ENCODE assay signal across 12 cellular contexts in the genomic region with DNA sequence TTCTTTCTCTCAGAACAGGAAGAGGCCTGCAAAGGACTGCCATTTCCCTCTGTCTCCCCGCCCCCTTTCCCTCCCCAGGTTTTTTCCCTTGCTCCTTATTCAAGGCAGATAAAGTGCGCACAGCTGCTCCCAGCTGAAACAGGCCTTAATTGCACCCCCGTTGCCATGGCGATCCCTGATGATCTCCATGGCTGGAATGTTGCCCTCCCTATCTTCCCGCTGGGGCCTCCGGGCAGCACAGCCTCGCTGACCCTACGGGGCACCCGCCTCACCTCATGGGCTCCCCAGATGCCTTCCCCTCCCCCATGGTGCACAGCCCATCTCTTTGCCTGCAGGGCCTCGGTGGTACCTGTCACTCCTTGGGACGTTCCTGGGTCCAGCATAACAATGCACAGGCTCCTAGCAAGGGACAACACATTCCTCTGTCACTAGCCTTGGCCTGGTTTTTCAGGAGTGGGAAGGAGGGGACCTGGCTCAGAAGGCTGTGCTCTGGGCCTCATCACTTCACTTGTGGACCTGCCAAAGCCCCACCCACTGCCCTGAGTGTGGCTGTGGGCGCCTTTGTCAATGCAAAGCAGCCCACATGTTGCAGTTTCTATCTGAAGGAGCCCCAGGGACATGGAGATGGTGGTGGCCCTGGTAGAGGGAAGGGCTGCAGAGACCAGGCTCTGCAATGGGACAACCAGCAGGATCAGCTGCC.
DNase-seq lines count a peak whose midpoint lies in the region; TF ChIP-seq lines count a peak whose summit lies in the region.
"Had no signal": no experiment of that assay in that cellular context is flagged by ENCODE, and none has a peak within 500 bp of the region (broad histone marks: within the 10 kb centered on the region; RNA-seq: fewer than 3 reads in every experiment).

No MANE protein-coding gene starts in this region.

- no peaks in the 10 kb centered on the region for H3K9me3 ChIP-seq in neural progenitor cell (ENCODE audit: low read depth)

- intact Hi-C loops in dorsolateral prefrontal cortex (cut with DNase I), result no loop called here

- peak overlapping the region; percentile 53 for H3K4me2 ChIP-seq in neural progenitor cell

- peak overlapping the region; percentile 92 for H3K27ac Mint-ChIP-seq in neural progenitor cell
- H3K27ac Mint-ChIP-seq: activated T-cell treated with anti-CD3 and anti-CD28 coated beads, Interleukin-2, amount 50 U/mL, for 24 hours had no signal

- no peaks in the 10 kb centered on the region for H3K36me3 ChIP-seq in neural progenitor cell

- H3K4me3 ChIP-seq in dorsolateral prefrontal cortex (no peak overlapping the region), neural progenitor cell (no peak overlapping the region)

- H3K27ac ChIP-seq in dorsolateral prefrontal cortex (peak overlapping the region in 32 of 59 donors; percentile 3 to 69 (median 42)), neural progenitor cell (peak overlapping the region; percentile 15)

- DNase-seq in HCEC 1CT (peak; percentile 18), NCI-H2081 treated with DMSO at 0.1 percent for 48 hours (lab: John Stamatoyannopoulos, UW) (peak; percentile 22), dorsolateral prefrontal cortex (peak in 4 of 10 donors; percentile 51 to 67 (median 64)), neural progenitor cell (ENCODE audit: low spot score) (peak; percentile 94), GM20000 (ENCODE audit: low spot score) (no peak), DMS153 (lab: John Stamatoyannopoulos, UW) (no peak), C1 segment of cervical spinal cord (lab: John Stamatoyannopoulos, UW) (no peak)
- DNase-seq in activated naive CD4-positive, alpha-beta T cell treated with Interleukin-2 at 50 U/mL for 16 hours, result no peak
- DNase-seq: activated T-cell treated with anti-CD3 and anti-CD28 coated beads, Interleukin-2, amount 50 U/mL, for 24 hours; central memory CD4-positive, alpha-beta T cell; naive B cell; stimulated activated CD4-positive, alpha-beta T cell treated with anti-CD3 and anti-CD28 coated beads, Interleukin-4, amount 100 ng/mL, for 1 hour had no signal

- H3K4me1 Mint-ChIP-seq in neural progenitor cell, result peaks cover 43% of the 10 kb centered on the region
- H3K4me1 Mint-ChIP-seq: naive B cell had no signal

- H3K36me3 Mint-ChIP-seq in neural progenitor cell, result no peaks in the 10 kb centered on the region
- H3K36me3 Mint-ChIP-seq: naive B cell had no signal

- TF ChIP-seq CTCF in dorsolateral prefrontal cortex (IDR thresholded peaks at IDR 0.05 in 54 of 56, conservative IDR thresholded peaks at IDR 0.05 in 2 of 56; ENCODE audit: low read depth in 1 of 56, partially characterized antibody in 56 of 56) (no peak), neural progenitor cell (IDR thresholded peaks at IDR 0.05) (no peak), GM20000 (IDR thresholded peaks at IDR 0.05; ENCODE audit: extremely low read depth, missing control alignments) (no peak)

- H3K79me2 ChIP-seq in neural progenitor cell (ENCODE audit: low read depth), result no peaks in the 10 kb centered on the region

- H2AFZ ChIP-seq in neural progenitor cell (replicated peaks), result peak overlapping the region; percentile 37

- H3K9ac ChIP-seq in neural progenitor cell, result no peak overlapping the region

- no peaks in the 10 kb centered on the region for H3K9me3 Mint-ChIP-seq in neural progenitor cell
- H3K9me3 Mint-ChIP-seq: activated T-cell treated with anti-CD3 and anti-CD28 coated beads, Interleukin-2, amount 50 U/mL, for 24 hours had no signal

- H3F3A ChIP-seq in neural progenitor cell (ENCODE audit: low read depth), result no peaks in the 10 kb centered on the region

- H3K27me3 Mint-ChIP-seq in neural progenitor cell (ENCODE audit: insufficient read depth, low read depth), result peaks cover 21% of the 10 kb centered on the region
- H3K27me3 Mint-ChIP-seq: activated T-cell treated with anti-CD3 and anti-CD28 coated beads, Interleukin-2, amount 50 U/mL, for 24 hours had no signal

- H3K27me3 ChIP-seq in dorsolateral prefrontal cortex, result no peaks in the 10 kb centered on the region
- H3K27me3 ChIP-seq in neural progenitor cell, result no peaks in the 10 kb centered on the region

- H3K4me3 Mint-ChIP-seq in neural progenitor cell, result peak overlapping the region; percentile 56
- H3K4me3 Mint-ChIP-seq: activated T-cell treated with anti-CD3 and anti-CD28 coated beads, Interleukin-2, amount 50 U/mL, for 24 hours; naive B cell had no signal

- H4K20me1 ChIP-seq in neural progenitor cell (ENCODE audit: low read depth), result no peaks in the 10 kb centered on the region

- peaks cover 20% of the 10 kb centered on the region for H3K4me1 ChIP-seq in neural progenitor cell

Comparison
In these comparisons a context has a peak if more than half of its experiments do, and no peak if none do; other contexts are left out.
1. DNase-seq: peak in HCEC 1CT (single experiment), NCI-H2081 treated with DMSO at 0.1 percent for 48 hours (single experiment) and neural progenitor cell (single experiment); none in GM20000 (single experiment), activated naive CD4-positive, alpha-beta T cell treated with Interleukin-2 at 50 U/mL for 16 hours (single experiment), DMS153 (single experiment) and C1 segment of cervical spinal cord (0 of 14).